24 cellular contexts compared by ENCODE assay signal in the genomic region with DNA sequence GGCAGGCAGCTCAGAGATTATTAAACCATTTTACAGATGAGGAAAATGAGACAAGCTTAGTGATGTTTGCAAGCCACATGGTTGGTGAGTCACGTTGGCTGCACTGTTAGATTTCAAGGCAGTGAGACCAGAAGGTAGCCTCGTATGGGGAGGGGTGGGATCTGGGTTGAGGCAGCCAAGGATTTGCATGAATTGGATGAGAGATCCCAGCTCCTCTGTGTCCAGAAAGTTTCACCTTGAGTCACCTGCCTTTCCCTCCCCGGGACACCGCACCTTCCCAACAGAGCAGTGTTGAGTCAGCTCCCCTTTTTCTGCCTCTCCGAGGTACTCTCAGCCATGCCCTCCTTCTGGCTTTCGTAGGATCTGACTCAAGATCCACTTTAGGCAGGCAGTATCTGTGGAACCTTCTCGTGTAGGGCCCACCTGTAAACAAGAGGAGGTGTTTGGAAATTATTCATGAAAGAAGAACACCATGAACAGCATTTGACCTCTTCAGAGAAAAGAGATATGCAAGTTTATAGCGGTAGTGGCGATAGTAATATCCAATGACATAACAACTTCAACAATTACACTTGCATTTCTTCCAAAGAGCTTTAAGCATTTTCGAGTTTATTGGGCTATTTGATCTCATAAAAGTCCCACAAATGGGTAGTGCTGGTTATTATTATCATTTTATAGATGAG. TPM values are rescaled to one million over a fixed set of nuclear protein-coding genes. Genes with fewer than 3 reads are reported as not detected.
DNase-seq lines count a peak whose midpoint lies in the region; ATAC-seq and TF ChIP-seq lines count a peak whose summit lies in the region.
"Had no signal": no experiment of that assay in that cellular context is flagged by ENCODE, and none has a peak within 500 bp of the region (broad histone marks: within the 10 kb centered on the region; RNA-seq: fewer than 3 reads in every experiment).

No MANE protein-coding gene starts in this region.

- H3K4me3 ChIP-seq in epithelial cell of esophagus (ENCODE audit: low read length) (no peak overlapping the region), mucosa of descending colon (no peak overlapping the region)
- H3K4me3 ChIP-seq: body of pancreas, GM12878, heart right ventricle, lung, sigmoid colon, testis had no signal

- no peak for TF ChIP-seq CTCF in CD14-positive monocyte (IDR thresholded peaks at IDR 0.05)
- no peak for TF ChIP-seq CTCF in epithelial cell of esophagus (IDR thresholded peaks at IDR 0.05; ENCODE audit: insufficient read depth, low read depth, low read length, missing control alignments)
- no peak for TF ChIP-seq CTCF in mucosa of descending colon (IDR thresholded peaks at IDR 0.05)

- no peaks in the 10 kb centered on the region for H3K9me3 ChIP-seq in mucosa of descending colon
- H3K9me3 ChIP-seq: body of pancreas, heart right ventricle, sigmoid colon, testis had no signal

- peaks cover 0 to 2% (median 0%) of the 10 kb centered on the region in 7 donors for H3K9me3 Mint-ChIP-seq in CD14-positive monocyte
- H3K9me3 Mint-ChIP-seq: CD4-positive, alpha-beta memory T cell; H9; naive thymus-derived CD4-positive, alpha-beta T cell; stimulated activated effector memory CD8-positive, alpha-beta T cell treated with anti-CD3 and anti-CD28 coated beads, Interleukin-12 subunit alpha, Interleukin-12 subunit beta, amount 100 ng/mL, for 72 hours had no signal

- peak overlapping the region in 1 of 2 donors; percentile 68 for H3K4me3 Mint-ChIP-seq in CD14-positive monocyte
- H3K4me3 Mint-ChIP-seq: CD4-positive, alpha-beta memory T cell; H9; naive thymus-derived CD4-positive, alpha-beta T cell; stimulated activated effector memory CD8-positive, alpha-beta T cell treated with anti-CD3 and anti-CD28 coated beads, Interleukin-12 subunit alpha, Interleukin-12 subunit beta, amount 100 ng/mL, for 72 hours had no signal

- no peaks in the 10 kb centered on the region for H3K4me1 ChIP-seq in mucosa of descending colon (ENCODE audit: low read depth)

- peaks cover 42% of the 10 kb centered on the region for H3K4me1 Mint-ChIP-seq in CD14-positive monocyte
- H3K4me1 Mint-ChIP-seq: stimulated activated effector memory CD8-positive, alpha-beta T cell treated with anti-CD3 and anti-CD28 coated beads, Interleukin-12 subunit alpha, Interleukin-12 subunit beta, amount 100 ng/mL, for 72 hours had no signal

- peaks cover 1 to 2% of the 10 kb centered on the region in 2 donors for H3K36me3 Mint-ChIP-seq in CD14-positive monocyte
- H3K36me3 Mint-ChIP-seq: CD4-positive, alpha-beta memory T cell; naive thymus-derived CD4-positive, alpha-beta T cell; stimulated activated effector memory CD8-positive, alpha-beta T cell treated with anti-CD3 and anti-CD28 coated beads, Interleukin-12 subunit alpha, Interleukin-12 subunit beta, amount 100 ng/mL, for 72 hours had no signal

- H3K27ac Mint-ChIP-seq in CD14-positive monocyte = peak overlapping the region in 6 of 7 donors; percentile 58 to 92 (median 86)
- H3K27ac Mint-ChIP-seq: stimulated activated effector memory CD8-positive, alpha-beta T cell treated with anti-CD3 and anti-CD28 coated beads, Interleukin-12 subunit alpha, Interleukin-12 subunit beta, amount 100 ng/mL, for 72 hours had no signal

- H3K36me3 ChIP-seq in mucosa of descending colon (ENCODE audit: low read depth) = no peaks in the 10 kb centered on the region
- H3K36me3 ChIP-seq: heart right ventricle, sigmoid colon had no signal

- intact Hi-C loops in CD14-positive monocyte (cut with micrococcal nuclease) (loop anchor here in 1 of 2 donors (10.0 kb wide), 1 partner anchor 50 kb away; a partner anchor contains a TSS), mucosa of descending colon (cut with DNase I, micrococcal nuclease) (no loop called here)

- DNase-seq in CD14-positive monocyte (ENCODE audit: low spot score) (no peak), NCI-H526 (lab: John Stamatoyannopoulos, UW) (peak; percentile 56 to 84), epithelial cell of esophagus (ENCODE audit: low read depth) (peak; percentile 100), mucosa of descending colon (no peak), foreskin melanocyte (no peak), DMS53 (lab: John Stamatoyannopoulos, UW) (no peak)
- DNase-seq: activated CD4-positive, alpha-beta T cell treated with anti-CD3 and anti-CD28 coated beads, Interleukin-2, amount 50 U/mL, for 1 hour; activated CD8-positive, alpha-beta memory T cell treated with anti-CD3 and anti-CD28 coated beads, Interleukin-2, amount 50 U/mL, for 48 hours; body of pancreas; CD4-positive, alpha-beta memory T cell; H9; heart right ventricle; naive thymus-derived CD4-positive, alpha-beta T cell; NCI-H146; NCI-H2171 treated with DMSO at 0.1 percent for 48 hours; NCI-H748 treated with DMSO at 0.1 percent for 48 hours; sigmoid colon; T-helper 2 cell; testis had no signal

- ATAC-seq in mucosa of descending colon (peak; percentile 44), GM18502 (IDR thresholded peaks at IDR 0.05; ENCODE audit: poor library complexity, unreplicated experiment) (no peak), GM19455 (IDR thresholded peaks at IDR 0.05; ENCODE audit: unreplicated experiment) (no peak)
- ATAC-seq: body of pancreas; heart right ventricle; stimulated activated effector memory CD8-positive, alpha-beta T cell treated with anti-CD3 and anti-CD28 coated beads, Interleukin-12 subunit alpha, Interleukin-12 subunit beta, amount 100 ng/mL, for 72 hours had no signal

- H3K27me3 Mint-ChIP-seq in CD14-positive monocyte (ENCODE audit: low read depth in 3 of 3) = peaks cover 1 to 8% (median 7%) of the 10 kb centered on the region in 3 donors

RNA-seq across cellular contexts. Expression of a gene that starts 46.8 kb away (rescaled TPM):
- 10 to 100 TPM; 22.0 to 29.2 TPM for polyA plus RNA-seq in CD14-positive monocyte
- 10 to 100 TPM; 57.6 to 92.6 (median 74.7) TPM for total RNA-seq in mucosa of descending colon

RNA-seq across cellular contexts. Expression of a gene that starts 53.3 kb away (rescaled TPM):
- polyA plus RNA-seq in CD14-positive monocyte = 10 to 100 TPM; 12.2 to 14.8 TPM
- 10 to 100 TPM; 17.3 to 30.2 (median 24.4) TPM for total RNA-seq in mucosa of descending colon

Comparison
In these comparisons a context has a peak if more than half of its experiments do, and no peak if none do; other contexts are left out.
1. DNase-seq: peak in NCI-H526 (2 of 2) and epithelial cell of esophagus (single experiment); none in CD14-positive monocyte (single experiment), mucosa of descending colon (0 of 3), foreskin melanocyte (single experiment) and DMS53 (single experiment).